Comparison of ENCODE assay signal across 9 cellular contexts in the genomic region with DNA sequence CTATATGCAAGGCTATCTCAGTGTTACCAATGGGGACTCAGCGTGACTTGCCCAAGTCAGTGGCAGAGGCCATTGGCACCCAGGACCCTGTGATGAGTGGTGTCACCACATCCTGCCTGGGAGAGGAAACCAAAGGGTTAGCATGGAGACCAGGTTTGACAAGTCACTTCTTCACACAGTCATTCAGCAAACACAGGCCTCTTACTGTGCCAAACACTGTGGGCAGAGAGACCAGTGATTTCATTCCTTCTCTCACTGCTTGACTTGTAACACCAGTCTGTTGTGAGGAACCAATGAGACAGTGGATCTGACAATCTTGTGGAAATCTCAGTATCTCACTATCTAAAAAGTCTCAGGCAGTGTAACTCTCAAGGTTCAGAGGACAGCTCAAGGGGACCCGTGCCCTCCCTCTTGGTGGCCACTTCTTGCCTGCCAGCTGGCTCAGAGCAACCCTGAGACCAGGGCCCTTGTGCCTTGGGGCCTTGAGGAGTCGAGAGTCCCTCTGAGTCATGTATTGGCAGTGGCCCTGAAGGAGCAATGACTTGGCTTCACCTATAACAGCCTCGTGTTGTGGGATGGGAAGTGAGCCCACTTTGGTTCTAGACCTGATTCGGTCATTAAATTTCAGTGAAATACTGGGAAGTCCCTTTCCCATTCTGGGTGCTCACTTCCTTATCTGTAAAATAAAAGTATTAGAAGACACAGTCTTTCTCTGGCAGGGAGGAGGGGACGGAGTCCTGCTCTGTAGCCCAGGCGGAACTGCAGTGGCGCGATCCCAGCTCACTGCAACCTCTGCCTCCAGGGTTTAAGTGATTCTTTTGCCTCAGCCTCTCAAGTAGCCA. TPM values are rescaled to one million over a fixed set of nuclear protein-coding genes. Genes with fewer than 3 reads are reported as not detected.
DNase-seq lines count a peak whose midpoint lies in the region; ATAC-seq and TF ChIP-seq lines count a peak whose summit lies in the region.
"Had no signal": no experiment of that assay in that cellular context is flagged by ENCODE, and none has a peak within 500 bp of the region (broad histone marks: within the 10 kb centered on the region; RNA-seq: fewer than 3 reads in every experiment).

No MANE protein-coding gene starts in this region.

- no peak for DNase-seq in CD14-positive monocyte (ENCODE audit: low spot score)
- peak; percentile 54 for DNase-seq in fibroblast of mammary gland (ENCODE audit: low read depth)
- no peak for DNase-seq in SHP77 (lab: John Stamatoyannopoulos, UW)
- no peak for DNase-seq in NCI-H748 (lab: John Stamatoyannopoulos, UW; ENCODE audit: unreplicated experiment)
- DNase-seq in HuH-7 (ENCODE audit: low spot score): no peak
- DNase-seq in effector memory CD8-positive, alpha-beta T cell: no peak
- DNase-seq: NCI-H345 had no signal

- ATAC-seq in GM19043 (IDR thresholded peaks at IDR 0.05; ENCODE audit: low read depth, unreplicated experiment) (peak; percentile 39), HG03520 (IDR thresholded peaks at IDR 0.05; ENCODE audit: unreplicated experiment) (peak; percentile 75)
- no peak for ATAC-seq in effector memory CD8-positive, alpha-beta T cell (replicated peaks)

- TF ChIP-seq CTCF in CD14-positive monocyte (IDR thresholded peaks at IDR 0.05): no peak
- no peak for TF ChIP-seq CTCF in fibroblast of mammary gland (conservative IDR thresholded peaks at IDR 0.05; ENCODE audit: control insufficient read depth, insufficient read depth, low read depth, low read length)

- peaks cover 0 to 2% (median 0%) of the 10 kb centered on the region in 7 donors for H3K9me3 Mint-ChIP-seq in CD14-positive monocyte
- H3K9me3 Mint-ChIP-seq in effector memory CD8-positive, alpha-beta T cell: no peaks in the 10 kb centered on the region

- H3K27ac Mint-ChIP-seq in CD14-positive monocyte: peak overlapping the region; percentile 6 to 88 (median 46)
- no peak overlapping the region for H3K27ac Mint-ChIP-seq in effector memory CD8-positive, alpha-beta T cell

- H3K4me1 Mint-ChIP-seq in CD14-positive monocyte: peaks cover 5% of the 10 kb centered on the region
- no peaks in the 10 kb centered on the region for H3K4me1 Mint-ChIP-seq in effector memory CD8-positive, alpha-beta T cell (ENCODE audit: low read depth in 2 of 2)

- no peak overlapping the region for H3K4me3 Mint-ChIP-seq in CD14-positive monocyte
- H3K4me3 Mint-ChIP-seq in effector memory CD8-positive, alpha-beta T cell: no peak overlapping the region

- H3K27me3 Mint-ChIP-seq in CD14-positive monocyte (ENCODE audit: low read depth in 3 of 3): peaks cover 0 to 6% (median 0%) of the 10 kb centered on the region in 3 donors
- peaks cover 0 to 14% of the 10 kb centered on the region in 2 donors for H3K27me3 Mint-ChIP-seq in effector memory CD8-positive, alpha-beta T cell

- H3K36me3 Mint-ChIP-seq in CD14-positive monocyte: no peaks in the 10 kb centered on the region
- no peaks in the 10 kb centered on the region for H3K36me3 Mint-ChIP-seq in effector memory CD8-positive, alpha-beta T cell (ENCODE audit: insufficient read depth)

- intact Hi-C loops in CD14-positive monocyte (cut with micrococcal nuclease): no loop called here

- no peak overlapping the region for H3K4me3 ChIP-seq in fibroblast of mammary gland (ENCODE audit: control insufficient read depth, low read depth, low read length)

RNA-seq across cellular contexts. Expression of a gene that starts 1.6 kb away (rescaled TPM):
- not detected for polyA plus RNA-seq in CD14-positive monocyte

Comparison
In these comparisons a context has a peak if more than half of its experiments do, and no peak if none do; other contexts are left out.
1. H3K27ac Mint-ChIP-seq: peak in CD14-positive monocyte (7 of 7); none in effector memory CD8-positive, alpha-beta T cell (0 of 2).